In genomic region chr2:202529389-202529788, GRCh38 we compare ENCODE assay signal across 13 cellular contexts.
DNase-seq lines count a peak whose midpoint lies in the region; ATAC-seq and TF ChIP-seq lines count a peak whose summit lies in the region.
"Had no signal": no experiment of that assay in that cellular context is flagged by ENCODE, and none has a peak within 500 bp of the region (broad histone marks: within the 10 kb centered on the region; RNA-seq: fewer than 3 reads in every experiment).

No MANE protein-coding gene starts in this region.

- no peak overlapping the region for H3K4me3 Mint-ChIP-seq in nephron progenitor cell
- H3K4me3 Mint-ChIP-seq: activated naive CD4-positive, alpha-beta T cell treated with anti-CD3 and anti-CD28 coated beads for 36 hours had no signal

- H3K27ac Mint-ChIP-seq in nephron progenitor cell = peak overlapping the region; percentile 10
- H3K27ac Mint-ChIP-seq: activated naive CD4-positive, alpha-beta T cell treated with anti-CD3 and anti-CD28 coated beads for 36 hours had no signal

- DNase-seq in Daoy (ENCODE audit: low read depth) (peak; percentile 13), M059J (ENCODE audit: low read depth) (peak; percentile 60), dermis blood vessel endothelial cell (peak; percentile 36), nephron progenitor cell (no peak), NCI-H2081 treated with DMSO at 0.1 percent for 48 hours (lab: John Stamatoyannopoulos, UW) (no peak), NCI-H2227 treated with DMSO at 0.1 percent for 48 hours (lab: John Stamatoyannopoulos, UW) (no peak)
- DNase-seq: activated naive CD4-positive, alpha-beta T cell treated with anti-CD3 and anti-CD28 coated beads for 36 hours; Caco-2; islet precursor cell; MM.1S; right cardiac atrium had no signal

- H3K4me1 Mint-ChIP-seq in nephron progenitor cell = no peaks in the 10 kb centered on the region

- no peaks in the 10 kb centered on the region for H3K27me3 Mint-ChIP-seq in nephron progenitor cell (ENCODE audit: low read depth, poor library complexity)

- no peak for ATAC-seq in HG03097 (IDR thresholded peaks at IDR 0.05; ENCODE audit: low FRiP score, unreplicated experiment)
- ATAC-seq: GM12878, right cardiac atrium had no signal

- peaks cover 45% of the 10 kb centered on the region for H3K36me3 Mint-ChIP-seq in nephron progenitor cell (ENCODE audit: low read depth)

- no peaks in the 10 kb centered on the region for H3K9me3 Mint-ChIP-seq in nephron progenitor cell
- H3K9me3 Mint-ChIP-seq: activated naive CD4-positive, alpha-beta T cell treated with anti-CD3 and anti-CD28 coated beads for 36 hours had no signal

- no peak for TF ChIP-seq CTCF in nephron progenitor cell (IDR thresholded peaks at IDR 0.05)

Comparison
In these comparisons a context has a peak if more than half of its experiments do, and no peak if none do; other contexts are left out.
1. DNase-seq: peak in Daoy (single experiment), M059J (single experiment) and dermis blood vessel endothelial cell (single experiment); none in nephron progenitor cell (single experiment), NCI-H2081 treated with DMSO at 0.1 percent for 48 hours (single experiment) and NCI-H2227 treated with DMSO at 0.1 percent for 48 hours (single experiment).